9 cellular contexts compared by ENCODE assay signal in the genomic region with DNA sequence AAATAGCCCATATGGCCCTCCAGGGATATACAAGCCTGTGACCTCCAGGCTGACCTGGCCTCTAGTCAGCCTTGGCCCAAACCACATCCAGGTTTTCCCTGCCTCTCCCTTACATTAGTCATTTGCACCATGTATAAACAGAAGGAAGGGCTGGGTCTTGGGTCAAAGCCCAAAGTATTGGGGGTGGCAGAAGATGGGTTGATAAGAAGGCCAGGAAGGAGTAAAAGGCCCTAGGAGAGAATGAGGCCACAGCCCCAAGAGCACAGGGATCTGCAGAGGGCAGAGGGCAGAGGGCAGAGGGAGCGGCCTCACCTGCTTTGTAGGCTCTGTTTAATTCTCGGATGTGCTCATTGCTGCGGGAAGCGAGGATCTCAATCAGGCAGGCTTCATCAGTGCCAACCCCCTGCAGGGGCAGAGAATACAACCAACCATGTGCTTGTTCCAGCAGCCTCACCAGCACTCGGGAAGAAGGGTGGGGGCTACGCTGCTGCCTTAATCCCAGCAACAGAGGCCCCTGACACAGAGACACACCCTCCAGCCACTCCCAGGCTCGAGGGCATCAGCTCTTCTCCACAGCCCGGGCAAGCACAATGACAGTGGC. TPM values are rescaled to one million over a fixed set of nuclear protein-coding genes. Genes with fewer than 3 reads are reported as not detected.
A peak's percentile ranks its signal among the peaks of the same experiment; 100 is the strongest.
DNase-seq lines count a peak whose midpoint lies in the region; TF ChIP-seq lines count a peak whose summit lies in the region.
"Had no signal": no experiment of that assay in that cellular context is flagged by ENCODE, and none has a peak within 500 bp of the region (broad histone marks: within the 10 kb centered on the region; RNA-seq: fewer than 3 reads in every experiment).

No MANE protein-coding gene starts in this region.

- DNase-seq in AG08395 (ENCODE audit: low spot score) (peak; percentile 62), LoVo (ENCODE audit: low spot score) (peak; percentile 51), neural progenitor cell (ENCODE audit: low spot score) (peak; percentile 75), T-helper 2 cell (no peak), H7 (no peak)
- DNase-seq in T-helper 2 cell treated with Interferon-gamma antibody and Interleukin-4, amounts not matched to agents 5 μg/mL and 100 μg/mL, for 36 hours (ENCODE audit: low spot score), result no peak
- DNase-seq in activated CD4-positive, alpha-beta T cell treated with anti-CD3 and anti-CD28 coated beads, Interleukin-2, amount 50 U/mL, for 4 hours, result no peak
- DNase-seq: anterior cingulate cortex had no signal

- peaks cover 33% of the 10 kb centered on the region for H3K4me1 Mint-ChIP-seq in neural progenitor cell
- peaks cover 9% of the 10 kb centered on the region for H3K4me1 Mint-ChIP-seq in T-helper 2 cell treated with Interferon-gamma antibody and Interleukin-4, amounts not matched to agents 5 μg/mL and 100 μg/mL, for 36 hours (ENCODE audit: low read depth)

- H3K36me3 Mint-ChIP-seq in neural progenitor cell, result peaks cover 3% of the 10 kb centered on the region
- H3K36me3 Mint-ChIP-seq in T-helper 2 cell treated with Interferon-gamma antibody and Interleukin-4, amounts not matched to agents 5 μg/mL and 100 μg/mL, for 36 hours (ENCODE audit: low read depth), result peaks cover 53% of the 10 kb centered on the region

- H3K4me1 ChIP-seq in duodenal mucosa (ENCODE audit: control insufficient read depth in 1 of 2, insufficient read depth in 2 of 2, low read length in 2 of 2) (peaks cover 24 to 36% of the 10 kb centered on the region in 2 donors), neural progenitor cell (peaks cover 13% of the 10 kb centered on the region)

- peaks cover 7% of the 10 kb centered on the region for H4K20me1 ChIP-seq in neural progenitor cell (ENCODE audit: low read depth)

- H3K9ac ChIP-seq in duodenal mucosa (ENCODE audit: low read depth in 1 of 2, low read length in 2 of 2), result peak overlapping the region in 1 of 2 donors; percentile 11
- no peak overlapping the region for H3K9ac ChIP-seq in neural progenitor cell

- H3K27ac ChIP-seq in duodenal mucosa (ENCODE audit: low read depth, low read length), result peak overlapping the region; percentile 54
- no peak overlapping the region for H3K27ac ChIP-seq in neural progenitor cell

- no peaks in the 10 kb centered on the region for H3F3A ChIP-seq in neural progenitor cell (ENCODE audit: low read depth)

- peaks cover 53 to 97% of the 10 kb centered on the region in 2 donors for H3K36me3 ChIP-seq in duodenal mucosa (ENCODE audit: control insufficient read depth in 1 of 2, insufficient read depth in 2 of 2, low read length in 2 of 2)
- H3K36me3 ChIP-seq in neural progenitor cell, result no peaks in the 10 kb centered on the region
- H3K36me3 ChIP-seq in H7 (replicated peaks; ENCODE audit: control insufficient read depth, insufficient read depth, low read length), result peaks cover 4% of the 10 kb centered on the region

- H3K4me2 ChIP-seq in neural progenitor cell, result peak overlapping the region; percentile 14

- no peaks in the 10 kb centered on the region for H3K79me2 ChIP-seq in neural progenitor cell (ENCODE audit: low read depth)

- no peak overlapping the region for H3K4me3 Mint-ChIP-seq in neural progenitor cell
- H3K4me3 Mint-ChIP-seq in T-helper 2 cell treated with Interferon-gamma antibody and Interleukin-4, amounts not matched to agents 5 μg/mL and 100 μg/mL, for 36 hours, result no peak overlapping the region

- H3K27me3 ChIP-seq in duodenal mucosa (ENCODE audit: control insufficient read depth in 1 of 2, insufficient read depth in 2 of 2, low read length in 2 of 2), result no peaks in the 10 kb centered on the region
- no peaks in the 10 kb centered on the region for H3K27me3 ChIP-seq in neural progenitor cell
- H3K27me3 ChIP-seq in H7 (ENCODE audit: control insufficient read depth, insufficient read depth, low read length), result no peaks in the 10 kb centered on the region

- H3K9me3 Mint-ChIP-seq in neural progenitor cell, result no peaks in the 10 kb centered on the region
- no peaks in the 10 kb centered on the region for H3K9me3 Mint-ChIP-seq in T-helper 2 cell treated with Interferon-gamma antibody and Interleukin-4, amounts not matched to agents 5 μg/mL and 100 μg/mL, for 36 hours

- H3K27me3 Mint-ChIP-seq in neural progenitor cell (ENCODE audit: insufficient read depth, low read depth), result peaks cover 2% of the 10 kb centered on the region
- H3K27me3 Mint-ChIP-seq in T-helper 2 cell treated with Interferon-gamma antibody and Interleukin-4, amounts not matched to agents 5 μg/mL and 100 μg/mL, for 36 hours (ENCODE audit: low read depth), result no peaks in the 10 kb centered on the region

- H3K4me3 ChIP-seq in duodenal mucosa (ENCODE audit: low read depth in 1 of 2, low read length in 2 of 2), result no peak overlapping the region
- H3K4me3 ChIP-seq in neural progenitor cell, result no peak overlapping the region
- H3K4me3 ChIP-seq in H7 (ENCODE audit: insufficient read depth, low read depth, low read length), result no peak overlapping the region

- peak overlapping the region; percentile 14 for H3K27ac Mint-ChIP-seq in neural progenitor cell
- no peak overlapping the region for H3K27ac Mint-ChIP-seq in T-helper 2 cell treated with Interferon-gamma antibody and Interleukin-4, amounts not matched to agents 5 μg/mL and 100 μg/mL, for 36 hours

- TF ChIP-seq CTCF in neural progenitor cell (IDR thresholded peaks at IDR 0.05), result no peak

- H3K9me3 ChIP-seq in duodenal mucosa (ENCODE audit: control insufficient read depth in 1 of 2, low read length in 2 of 2) (no peaks in the 10 kb centered on the region), neural progenitor cell (ENCODE audit: low read depth) (no peaks in the 10 kb centered on the region)

- H2AFZ ChIP-seq in neural progenitor cell (replicated peaks), result no peak overlapping the region

RNA-seq across cellular contexts. Expression of gene PLAC9, which starts 31.3 kb away (rescaled TPM):
- not detected in 2 replicates for total RNA-seq in neural progenitor cell (ENCODE audit: low replicate concordance)
- 4.9 and 5.1 TPM in 2 replicates for total RNA-seq in H7 (2014; rRNA removed; shearing (Covaris generic))

RNA-seq across cellular contexts. Expression of gene ANXA11, which starts 41.5 kb away (rescaled TPM):
- 2.7 and 7.3 TPM in 2 replicates for total RNA-seq in neural progenitor cell (ENCODE audit: low replicate concordance)
- 42.1 and 67.3 TPM in 2 replicates for total RNA-seq in H7 (2014; rRNA removed; shearing (Covaris generic))

Comparison
In these comparisons a context has a peak if more than half of its experiments do, and no peak if none do; other contexts are left out.
1. DNase-seq: peak in AG08395 (single experiment), LoVo (single experiment) and neural progenitor cell (single experiment); none in T-helper 2 cell treated with Interferon-gamma antibody and Interleukin-4, amounts not matched to agents 5 μg/mL and 100 μg/mL, for 36 hours (single experiment), T-helper 2 cell (0 of 5), activated CD4-positive, alpha-beta T cell treated with anti-CD3 and anti-CD28 coated beads, Interleukin-2, amount 50 U/mL, for 4 hours (0 of 2) and H7 (single experiment).